Comparison of ENCODE assay signal across 27 cellular contexts in the genomic region with DNA sequence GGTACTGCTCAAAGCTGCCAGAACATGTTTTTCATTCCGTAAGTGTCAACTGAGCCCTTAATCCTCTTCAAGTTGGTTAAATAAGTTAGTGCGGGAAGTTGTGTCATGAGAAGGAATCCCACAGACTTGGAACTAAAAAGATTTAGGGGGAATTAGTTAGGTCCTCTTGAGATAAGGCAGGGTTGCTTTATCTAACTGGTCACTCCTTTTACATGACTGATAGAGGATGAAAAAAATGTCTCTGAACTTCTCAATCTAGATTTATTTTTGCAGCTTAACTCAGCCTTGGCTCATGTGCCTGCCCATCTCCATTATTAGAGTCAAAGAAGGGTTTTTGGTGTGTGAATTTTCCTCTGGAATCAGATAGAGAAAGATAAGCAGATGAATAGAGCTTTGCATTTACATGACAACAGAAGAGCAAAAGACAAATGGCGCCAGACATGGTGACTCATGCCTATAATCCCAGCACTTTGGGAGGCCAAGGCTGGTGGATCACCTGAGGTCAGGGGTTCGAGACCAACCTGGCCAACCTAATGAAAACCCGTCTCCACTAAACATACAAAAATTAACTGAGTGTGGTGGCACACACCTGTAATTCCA.
"Had no signal": no experiment of that assay in that cellular context is flagged by ENCODE, and none has a peak within 500 bp of the region (broad histone marks: within the 10 kb centered on the region; RNA-seq: fewer than 3 reads in every experiment).

No MANE protein-coding gene starts in this region.

- H3K4me3 ChIP-seq: breast epithelium, esophagus squamous epithelium, right lobe of liver, skin epidermis, thoracic aorta had no signal

- H3K4me3 Mint-ChIP-seq: activated CD4-positive, alpha-beta memory T cell treated with anti-CD3 and anti-CD28 coated beads for 36 hours; activated CD4-positive, alpha-beta T cell treated with anti-CD3 and anti-CD28 coated beads, Interleukin-2, amount 10 ng/mL, durations not matched to agents 24 days and 14 days; activated T-cell treated with anti-CD3 and anti-CD28 coated beads, Interleukin-2, amount 50 U/mL, for 24 hours; central memory CD8-positive, alpha-beta T cell; dendritic cell treated with granulocyte-macrophage colony-stimulating factor and Interleukin-4, amounts not matched to agents 40 ng/mL and 50 ng/mL, for 4 days; natural killer cell; stimulated activated effector memory CD8-positive, alpha-beta T cell treated with anti-CD3 and anti-CD28 coated beads, Interleukin-12 subunit alpha, Interleukin-12 subunit beta, amount 100 ng/mL, for 72 hours; stimulated activated naive CD8-positive, alpha-beta T cell treated with anti-CD3 and anti-CD28 coated beads, Interleukin-15, Interleukin-2, amounts not matched to agents 100 ng/mL and 50 ng/mL, for 24 hours; T-helper 17 cell had no signal

- H3K9me3 ChIP-seq: breast epithelium, esophagus squamous epithelium, right lobe of liver, thoracic aorta had no signal

- H3K9me3 Mint-ChIP-seq: activated CD4-positive, alpha-beta memory T cell treated with anti-CD3 and anti-CD28 coated beads for 36 hours; activated CD4-positive, alpha-beta T cell treated with anti-CD3 and anti-CD28 coated beads, Interleukin-2, amount 10 ng/mL, durations not matched to agents 24 days and 14 days; activated T-cell treated with anti-CD3 and anti-CD28 coated beads, Interleukin-2, amount 50 U/mL, for 24 hours; central memory CD8-positive, alpha-beta T cell; dendritic cell treated with granulocyte-macrophage colony-stimulating factor and Interleukin-4, amounts not matched to agents 40 ng/mL and 50 ng/mL, for 4 days; natural killer cell; stimulated activated effector memory CD8-positive, alpha-beta T cell treated with anti-CD3 and anti-CD28 coated beads, Interleukin-12 subunit alpha, Interleukin-12 subunit beta, amount 100 ng/mL, for 72 hours; stimulated activated naive CD8-positive, alpha-beta T cell treated with anti-CD3 and anti-CD28 coated beads, Interleukin-15, Interleukin-2, amounts not matched to agents 100 ng/mL and 50 ng/mL, for 24 hours had no signal

- H3K27me3 ChIP-seq: esophagus squamous epithelium had no signal

- H3K27ac ChIP-seq: breast epithelium, epithelial cell of prostate, esophagus squamous epithelium, right lobe of liver, skin epidermis, thoracic aorta had no signal

- H3K4me1 ChIP-seq: breast epithelium, esophagus squamous epithelium, right lobe of liver had no signal

- H3K4me1 Mint-ChIP-seq: activated CD4-positive, alpha-beta T cell treated with anti-CD3 and anti-CD28 coated beads, Interleukin-2, amount 10 ng/mL, durations not matched to agents 24 days and 14 days; central memory CD8-positive, alpha-beta T cell; natural killer cell; stimulated activated effector memory CD8-positive, alpha-beta T cell treated with anti-CD3 and anti-CD28 coated beads, Interleukin-12 subunit alpha, Interleukin-12 subunit beta, amount 100 ng/mL, for 72 hours; T-helper 17 cell had no signal

- H3K36me3 Mint-ChIP-seq: activated CD4-positive, alpha-beta memory T cell treated with anti-CD3 and anti-CD28 coated beads for 36 hours; natural killer cell; stimulated activated effector memory CD8-positive, alpha-beta T cell treated with anti-CD3 and anti-CD28 coated beads, Interleukin-12 subunit alpha, Interleukin-12 subunit beta, amount 100 ng/mL, for 72 hours had no signal

- H3K27ac Mint-ChIP-seq: activated CD4-positive, alpha-beta memory T cell treated with anti-CD3 and anti-CD28 coated beads for 36 hours; activated CD4-positive, alpha-beta T cell treated with anti-CD3 and anti-CD28 coated beads, Interleukin-2, amount 10 ng/mL, durations not matched to agents 24 days and 14 days; activated T-cell treated with anti-CD3 and anti-CD28 coated beads, Interleukin-2, amount 50 U/mL, for 24 hours; dendritic cell treated with granulocyte-macrophage colony-stimulating factor and Interleukin-4, amounts not matched to agents 40 ng/mL and 50 ng/mL, for 4 days; natural killer cell; stimulated activated effector memory CD8-positive, alpha-beta T cell treated with anti-CD3 and anti-CD28 coated beads, Interleukin-12 subunit alpha, Interleukin-12 subunit beta, amount 100 ng/mL, for 72 hours; stimulated activated naive CD8-positive, alpha-beta T cell treated with anti-CD3 and anti-CD28 coated beads, Interleukin-15, Interleukin-2, amounts not matched to agents 100 ng/mL and 50 ng/mL, for 24 hours; T-helper 17 cell had no signal

- H3K36me3 ChIP-seq: breast epithelium, esophagus squamous epithelium, right lobe of liver, thoracic aorta had no signal

- H3K27me3 Mint-ChIP-seq: activated CD4-positive, alpha-beta memory T cell treated with anti-CD3 and anti-CD28 coated beads for 36 hours; activated CD4-positive, alpha-beta T cell treated with anti-CD3 and anti-CD28 coated beads, Interleukin-2, amount 10 ng/mL, durations not matched to agents 24 days and 14 days; central memory CD8-positive, alpha-beta T cell; dendritic cell treated with granulocyte-macrophage colony-stimulating factor and Interleukin-4, amounts not matched to agents 40 ng/mL and 50 ng/mL, for 4 days; stimulated activated naive CD8-positive, alpha-beta T cell treated with anti-CD3 and anti-CD28 coated beads, Interleukin-15, Interleukin-2, amounts not matched to agents 100 ng/mL and 50 ng/mL, for 24 hours; T-helper 17 cell had no signal

- ATAC-seq: left colon; natural killer cell; right lobe of liver; stimulated activated effector memory CD8-positive, alpha-beta T cell treated with anti-CD3 and anti-CD28 coated beads, Interleukin-12 subunit alpha, Interleukin-12 subunit beta, amount 100 ng/mL, for 72 hours; T-helper 17 cell had no signal

- DNase-seq: activated CD4-positive, alpha-beta memory T cell treated with anti-CD3 and anti-CD28 coated beads for 36 hours; activated CD4-positive, alpha-beta T cell treated with anti-CD3 and anti-CD28 coated beads, Interleukin-2, amount 10 ng/mL, durations not matched to agents 24 days and 14 days; activated CD4-positive, CD25-positive, alpha-beta regulatory T cell treated with anti-CD3 and anti-CD28 coated beads, Interleukin-2, amount 50 U/mL, for 72 hours; activated CD8-positive, alpha-beta memory T cell treated with anti-CD3 and anti-CD28 coated beads, Interleukin-2, amount 50 U/mL, for 4 hours; activated gamma-delta T cell treated with Interleukin-2 at 50 U/mL for 16 hours; activated naive CD4-positive, alpha-beta T cell treated with anti-CD3 and anti-CD28 coated beads, Interleukin-2, amount 50 U/mL, for 16 hours; activated T-cell treated with anti-CD3 and anti-CD28 coated beads, Interleukin-2, amount 50 U/mL, for 24 hours; amygdala; effector CD4-positive, alpha-beta T cell; esophagus squamous epithelium; kidney; left colon; mammary epithelial cell; natural killer cell; right lobe of liver; stimulated activated CD4-positive, alpha-beta T cell treated with anti-CD3 and anti-CD28 coated beads, Interleukin-4, amount 100 ng/mL, for 24 hours; T-helper 17 cell; T1000; trophoblast cell had no signal
